In genomic region chr9:97633859-97634485, GRCh38 we compare ENCODE assay signal across 1 cellular context.
TF ChIP-seq lines count a peak whose summit lies in the region.

No MANE protein-coding gene starts in this region.

TF ChIP-seq in GM23338, 12 proteins besides CTCF, POLR2A, EP300 and RAD21 (continued from another document):
- no peak for TF ChIP-seq REST (IDR thresholded peaks at IDR 0.05; ENCODE audit: unreplicated experiment)
- TF ChIP-seq ZNF331 (CRISPR knock-in tag; IDR thresholded peaks at IDR 0.05; ENCODE audit: low read depth): no peak
- no peak; the same call in 1 of the 2 replicates for TF ChIP-seq POLR2AphosphoS5 (IDR thresholded peaks at IDR 0.05; ENCODE audit: low read depth)
